ENCODE assay signal across 1 cellular context in the genomic region with DNA sequence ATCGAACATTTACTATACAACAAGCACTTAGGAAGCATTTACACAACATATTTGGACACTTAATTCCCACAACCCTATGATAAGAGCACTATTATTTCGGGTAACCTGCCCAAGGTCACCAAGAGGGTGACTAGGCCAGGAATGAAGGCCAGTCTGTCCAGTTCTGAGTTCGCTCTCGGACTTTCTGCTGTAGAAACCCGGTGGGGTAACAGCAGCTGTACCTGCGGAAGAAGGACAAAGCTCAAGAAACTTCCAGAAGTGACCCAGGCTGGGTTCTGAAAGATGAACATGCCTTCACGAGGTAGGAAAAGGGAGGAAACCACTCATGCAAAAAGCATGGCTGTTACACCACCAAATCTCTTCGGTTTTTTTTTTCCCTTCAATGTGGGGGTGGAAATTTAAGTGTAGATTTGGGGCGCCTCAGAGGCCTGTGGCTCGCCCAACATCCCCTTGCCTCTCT.
TF ChIP-seq lines count a peak whose summit lies in the region.

No MANE protein-coding gene starts in this region.

TF ChIP-seq in A549, 52 proteins besides CTCF, POLR2A, EP300 and RAD21:
- no peak for TF ChIP-seq BHLHE40 (IDR thresholded peaks at IDR 0.05; ENCODE audit: low read depth, low read length)
- TF ChIP-seq, protein P1, sequence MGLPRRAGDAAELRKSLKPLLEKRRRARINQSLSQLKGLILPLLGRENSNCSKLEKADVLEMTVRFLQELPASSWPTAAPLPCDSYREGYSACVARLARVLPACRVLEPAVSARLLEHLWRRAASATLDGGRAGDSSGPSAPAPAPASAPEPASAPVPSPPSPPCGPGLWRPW (IDR thresholded peaks at IDR 0.05) = no peak
- no peak for TF ChIP-seq HDAC2 (IDR thresholded peaks at IDR 0.05)
- no peak for TF ChIP-seq NPAS2 (CRISPR knock-in tag; IDR thresholded peaks at IDR 0.05; ENCODE audit: borderline replicate concordance)
- TF ChIP-seq FOSL2 (IDR thresholded peaks at IDR 0.05) = no peak
- TF ChIP-seq FOSL2 (CRISPR knock-in tag; IDR thresholded peaks at IDR 0.05) = no peak
- TF ChIP-seq FOSB (CRISPR knock-in tag; IDR thresholded peaks at IDR 0.05) = no peak
- TF ChIP-seq ZFP36 (IDR thresholded peaks at IDR 0.05; ENCODE audit: borderline replicate concordance, partially characterized antibody) = no peak
- TF ChIP-seq MAFK (IDR thresholded peaks at IDR 0.05; ENCODE audit: partially characterized antibody) = no peak
- TF ChIP-seq, protein P2, sequence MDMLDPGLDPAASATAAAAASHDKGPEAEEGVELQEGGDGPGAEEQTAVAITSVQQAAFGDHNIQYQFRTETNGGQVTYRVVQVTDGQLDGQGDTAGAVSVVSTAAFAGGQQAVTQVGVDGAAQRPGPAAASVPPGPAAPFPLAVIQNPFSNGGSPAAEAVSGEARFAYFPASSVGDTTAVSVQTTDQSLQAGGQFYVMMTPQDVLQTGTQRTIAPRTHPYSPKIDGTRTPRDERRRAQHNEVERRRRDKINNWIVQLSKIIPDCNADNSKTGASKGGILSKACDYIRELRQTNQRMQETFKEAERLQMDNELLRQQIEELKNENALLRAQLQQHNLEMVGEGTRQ (IDR thresholded peaks at IDR 0.05) = no peak
- TF ChIP-seq, protein P3, sequence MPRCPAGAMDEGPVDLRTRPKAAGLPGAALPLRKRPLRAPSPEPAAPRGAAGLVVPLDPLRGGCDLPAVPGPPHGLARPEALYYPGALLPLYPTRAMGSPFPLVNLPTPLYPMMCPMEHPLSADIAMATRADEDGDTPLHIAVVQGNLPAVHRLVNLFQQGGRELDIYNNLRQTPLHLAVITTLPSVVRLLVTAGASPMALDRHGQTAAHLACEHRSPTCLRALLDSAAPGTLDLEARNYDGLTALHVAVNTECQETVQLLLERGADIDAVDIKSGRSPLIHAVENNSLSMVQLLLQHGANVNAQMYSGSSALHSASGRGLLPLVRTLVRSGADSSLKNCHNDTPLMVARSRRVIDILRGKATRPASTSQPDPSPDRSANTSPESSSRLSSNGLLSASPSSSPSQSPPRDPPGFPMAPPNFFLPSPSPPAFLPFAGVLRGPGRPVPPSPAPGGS (IDR thresholded peaks at IDR 0.05) = no peak
- no peak for TF ChIP-seq CEBPB (IDR thresholded peaks at IDR 0.05)
- no peak for TF ChIP-seq RFX5 (IDR thresholded peaks at IDR 0.05)
- TF ChIP-seq, protein P4, sequence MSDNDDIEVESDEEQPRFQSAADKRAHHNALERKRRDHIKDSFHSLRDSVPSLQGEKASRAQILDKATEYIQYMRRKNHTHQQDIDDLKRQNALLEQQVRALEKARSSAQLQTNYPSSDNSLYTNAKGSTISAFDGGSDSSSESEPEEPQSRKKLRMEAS (IDR thresholded peaks at IDR 0.05) = no peak
- TF ChIP-seq HOXA7 (CRISPR knock-in tag; IDR thresholded peaks at IDR 0.05) = no peak
- TF ChIP-seq TP53 (CRISPR knock-in tag; IDR thresholded peaks at IDR 0.05) = no peak
- no peak for TF ChIP-seq CBX2 (IDR thresholded peaks at IDR 0.05; ENCODE audit: borderline replicate concordance, low read depth)
- TF ChIP-seq KDM1A (IDR thresholded peaks at IDR 0.05; ENCODE audit: low read depth) = no peak
- no peak for TF ChIP-seq ZSCAN20 (CRISPR knock-in tag; IDR thresholded peaks at IDR 0.05)
- TF ChIP-seq HEYL (CRISPR knock-in tag; IDR thresholded peaks at IDR 0.05) = no peak
- no peak for TF ChIP-seq PHF8 (IDR thresholded peaks at IDR 0.05; ENCODE audit: borderline replicate concordance, low read depth)
TF ChIP-seq in A549: peak in this region for 0.
